32 cellular contexts compared by ENCODE assay signal in genomic region chr20:4671015-4671414, GRCh38. TPM values are rescaled to one million over a fixed set of nuclear protein-coding genes. Genes with fewer than 3 reads are reported as not detected.
"Had no signal": no experiment of that assay in that cellular context is flagged by ENCODE, and none has a peak within 500 bp of the region (broad histone marks: within the 10 kb centered on the region; RNA-seq: fewer than 3 reads in every experiment).

No MANE protein-coding gene starts in this region.

- H3K4me3 Mint-ChIP-seq: activated B cell treated with CpG ODN at 0.5 μM for 24 hours; activated CD8-positive, alpha-beta T cell treated with anti-CD3 and anti-CD28 coated beads for 36 hours; activated T-cell treated with anti-CD3 and anti-CD28 coated beads, Interleukin-2, amount 50 U/mL, for 4 hours; activated T-helper 17 cell treated with anti-CD3 and anti-CD28 coated beads, Interleukin-2, amount 50 U/mL, for 72 hours; natural killer cell; stimulated activated memory B cell treated with anti-CD40 and anti-IgM and Interleukin-4, amounts not matched to agents 10 μg/mL and 1 μg/mL and 100 μg/mL, for 72 hours; T-helper 1 cell treated with Interleukin-12 subunit alpha and Interleukin-12 subunit beta and Interleukin-4 antibody, amounts not matched to agents 30 μg/mL and 1 μg/mL, for 36 hours had no signal

- H3K27ac ChIP-seq: adrenal gland, body of pancreas, epithelial cell of prostate, esophagus squamous epithelium, heart right ventricle, left ventricle myocardium inferior, pancreas, psoas muscle, sigmoid colon, tibial nerve had no signal

- H3K9me3 ChIP-seq: adrenal gland, body of pancreas, esophagus squamous epithelium, heart right ventricle, left ventricle myocardium inferior, pancreas, psoas muscle, sigmoid colon, tibial nerve had no signal

- H3K4me3 ChIP-seq: adrenal gland, body of pancreas, esophagus squamous epithelium, heart right ventricle, left ventricle myocardium inferior, lung, pancreas, psoas muscle, sigmoid colon, tibial nerve had no signal

- FAIRE-seq: colon, endometrium, islet of Langerhans, pancreas, small intestine had no signal

- ATAC-seq: activated CD8-positive, alpha-beta T cell treated with anti-CD3 and anti-CD28 coated beads for 36 hours; activated naive CD4-positive, alpha-beta T cell treated with anti-CD3 and anti-CD28 coated beads, Interleukin-2, amount 50 U/mL, for 72 hours; activated T-cell treated with anti-CD3 and anti-CD28 coated beads, Interleukin-2, amount 50 U/mL, for 4 hours; body of pancreas; natural killer cell; pancreas; psoas muscle; stimulated activated memory B cell treated with anti-CD40 and anti-IgM and Interleukin-4, amounts not matched to agents 10 μg/mL and 1 μg/mL and 100 μg/mL, for 72 hours had no signal

- DNase-seq: activated B cell treated with CpG ODN at 0.5 μM for 24 hours; activated CD4-positive, alpha-beta T cell treated with anti-CD3 and anti-CD28 coated beads, Interleukin-2, amount 50 U/mL, for 1 hour; activated CD8-positive, alpha-beta T cell treated with anti-CD3 and anti-CD28 coated beads for 36 hours; activated gamma-delta T cell treated with Interleukin-2 at 50 U/mL for 16 hours; activated T-cell treated with anti-CD3 and anti-CD28 coated beads, Interleukin-2, amount 50 U/mL, for 4 hours; adrenal gland; aorta; body of pancreas; effector CD8-positive, alpha-beta T cell; esophagus squamous epithelium; foreskin melanocyte; heart right ventricle; left ventricle myocardium inferior; mesendoderm; natural killer cell; pancreas; psoas muscle; sigmoid colon; small intestine; stimulated activated CD4-positive, alpha-beta T cell treated with anti-CD3 and anti-CD28 coated beads, Interleukin-4, amount 100 ng/mL, for 4 hours; stimulated activated CD8-positive, alpha-beta memory T cell treated with anti-CD3 and anti-CD28 coated beads, Interleukin-4, amount 100 ng/mL, for 48 hours; SW 1271 had no signal

- H3K27me3 Mint-ChIP-seq: activated T-helper 17 cell treated with anti-CD3 and anti-CD28 coated beads, Interleukin-2, amount 50 U/mL, for 72 hours; stimulated activated memory B cell treated with anti-CD40 and anti-IgM and Interleukin-4, amounts not matched to agents 10 μg/mL and 1 μg/mL and 100 μg/mL, for 72 hours had no signal

- H3K36me3 Mint-ChIP-seq: activated naive CD4-positive, alpha-beta T cell treated with anti-CD3 and anti-CD28 coated beads, Interleukin-2, amount 50 U/mL, for 72 hours; natural killer cell; stimulated activated memory B cell treated with anti-CD40 and anti-IgM and Interleukin-4, amounts not matched to agents 10 μg/mL and 1 μg/mL and 100 μg/mL, for 72 hours had no signal

- H3K4me1 ChIP-seq: adrenal gland, body of pancreas, pancreas, psoas muscle, sigmoid colon had no signal

- H3K27me3 ChIP-seq: adrenal gland, body of pancreas, heart right ventricle, pancreas, sigmoid colon, tibial nerve had no signal

- H3K36me3 ChIP-seq: adrenal gland, esophagus squamous epithelium, heart right ventricle, left ventricle myocardium inferior, pancreas, sigmoid colon, tibial nerve had no signal

- H3K9me3 Mint-ChIP-seq: activated CD8-positive, alpha-beta T cell treated with anti-CD3 and anti-CD28 coated beads for 36 hours; activated naive CD4-positive, alpha-beta T cell treated with anti-CD3 and anti-CD28 coated beads, Interleukin-2, amount 50 U/mL, for 72 hours; activated T-cell treated with anti-CD3 and anti-CD28 coated beads, Interleukin-2, amount 50 U/mL, for 4 hours; natural killer cell; stimulated activated memory B cell treated with anti-CD40 and anti-IgM and Interleukin-4, amounts not matched to agents 10 μg/mL and 1 μg/mL and 100 μg/mL, for 72 hours; T-helper 1 cell treated with Interleukin-12 subunit alpha and Interleukin-12 subunit beta and Interleukin-4 antibody, amounts not matched to agents 30 μg/mL and 1 μg/mL, for 36 hours had no signal

- H3K27ac Mint-ChIP-seq: activated B cell treated with CpG ODN at 0.5 μM for 24 hours; activated CD8-positive, alpha-beta T cell treated with anti-CD3 and anti-CD28 coated beads for 36 hours; activated naive CD4-positive, alpha-beta T cell treated with anti-CD3 and anti-CD28 coated beads, Interleukin-2, amount 50 U/mL, for 72 hours; activated T-helper 17 cell treated with anti-CD3 and anti-CD28 coated beads, Interleukin-2, amount 50 U/mL, for 72 hours; natural killer cell; stimulated activated memory B cell treated with anti-CD40 and anti-IgM and Interleukin-4, amounts not matched to agents 10 μg/mL and 1 μg/mL and 100 μg/mL, for 72 hours; T-helper 1 cell treated with Interleukin-12 subunit alpha and Interleukin-12 subunit beta and Interleukin-4 antibody, amounts not matched to agents 30 μg/mL and 1 μg/mL, for 36 hours had no signal

RNA-seq across cellular contexts. Expression of gene PRND, which starts 50.7 kb away (rescaled TPM):
- total RNA-seq: activated B cell treated with CpG ODN at 0.5 μM for 24 hours; activated CD8-positive, alpha-beta T cell treated with anti-CD3 and anti-CD28 coated beads for 36 hours; activated naive CD4-positive, alpha-beta T cell treated with anti-CD3 and anti-CD28 coated beads, Interleukin-2, amount 50 U/mL, for 72 hours; activated T-cell treated with anti-CD3 and anti-CD28 coated beads, Interleukin-2, amount 50 U/mL, for 4 hours; activated T-helper 17 cell treated with anti-CD3 and anti-CD28 coated beads, Interleukin-2, amount 50 U/mL, for 72 hours; adrenal gland; body of pancreas; esophagus squamous epithelium; left ventricle myocardium inferior; natural killer cell; psoas muscle had no signal
- polyA plus RNA-seq: adrenal gland, aorta, heart right ventricle, pancreas, psoas muscle, small intestine had no signal
